12 cellular contexts compared by ENCODE assay signal in the genomic region with DNA sequence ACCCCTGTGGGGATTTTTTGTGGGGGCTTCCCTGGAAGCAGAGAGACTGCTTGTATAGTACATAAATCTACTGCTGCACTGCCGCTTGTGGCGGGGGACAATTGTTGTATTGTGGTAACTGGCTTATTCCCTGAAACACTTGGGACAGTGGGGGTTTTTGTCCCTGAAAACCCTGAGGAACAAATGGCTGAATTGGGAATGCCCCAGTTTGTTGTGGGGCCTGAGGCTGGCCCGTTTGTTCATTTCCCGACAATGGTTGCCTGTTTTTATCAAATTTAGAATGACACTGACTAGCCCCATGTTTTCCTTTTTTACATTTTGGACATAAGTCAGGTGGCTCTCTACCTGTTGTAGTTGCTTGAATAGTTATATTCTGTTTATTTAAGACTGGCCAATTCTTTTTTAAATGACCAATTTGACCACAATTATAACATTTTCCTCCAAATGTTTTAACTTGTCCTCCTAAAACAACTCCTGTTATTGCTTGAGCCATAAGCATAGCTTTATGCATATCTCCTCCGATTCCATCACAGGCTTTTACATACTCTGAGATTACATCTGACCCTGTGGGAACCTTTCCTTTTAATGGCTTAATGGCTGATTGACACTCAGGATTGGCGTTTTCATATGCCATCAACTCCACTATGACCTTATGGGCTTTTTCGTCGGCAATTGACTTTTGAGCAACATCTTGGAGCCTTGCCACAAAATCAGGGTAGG. TPM values are rescaled to one million over a fixed set of nuclear protein-coding genes. Genes with fewer than 3 reads are reported as not detected.
A peak's percentile ranks its signal among the peaks of the same experiment; 100 is the strongest.
DNase-seq lines count a peak whose midpoint lies in the region; ATAC-seq and TF ChIP-seq lines count a peak whose summit lies in the region.
"Not testable (repeated sequence)": the region's sequence is repeated elsewhere in the genome, so short reads cannot be mapped to it uniquely, and the experiment has no call there.
"Had no signal": no experiment of that assay in that cellular context is flagged by ENCODE, and none has a peak within 500 bp of the region (broad histone marks: within the 10 kb centered on the region; RNA-seq: fewer than 3 reads in every experiment).

No MANE protein-coding gene starts in this region.

- peaks cover 13% of the 10 kb centered on the region for H3K9me3 ChIP-seq in iPS-18c (ENCODE audit: control insufficient read depth, insufficient read depth, low read length)

- not testable (repeated sequence) for H3K36me3 ChIP-seq in H7 (replicated peaks; ENCODE audit: control insufficient read depth, insufficient read depth, low read length)

- H3K4me3 Mint-ChIP-seq in WTC11 = peak overlapping the region; percentile 52; the same call in 1 of the 2 replicates

- H3K4me1 Mint-ChIP-seq in WTC11 = peaks cover 68% of the 10 kb centered on the region

- H3K27ac Mint-ChIP-seq in WTC11 = peak overlapping the region; percentile 95; the same call in 1 of the 2 replicates

- H3K4me3 ChIP-seq in H7 (ENCODE audit: insufficient read depth, low read depth, low read length) (peak overlapping the region; percentile 24; the same call in 1 of the 2 replicates), iPS-18c (ENCODE audit: insufficient read depth, low read depth, low read length) (peak overlapping the region; percentile 36)
- H3K4me3 ChIP-seq in dorsolateral prefrontal cortex = not testable (repeated sequence)

- not testable (repeated sequence) for DNase-seq in H7; HEK293T (ENCODE audit: extremely low spot score); WTC11 (ENCODE audit: low spot score)
- DNase-seq in dorsolateral prefrontal cortex (peak in 1 of 10 donors; percentile 21), midbrain (lab: John Stamatoyannopoulos, UW) (peak; percentile 51), substantia nigra (lab: John Stamatoyannopoulos, UW) (peak in 12 of 49 donors; percentile 3 to 36 (median 11))

- H3K27ac ChIP-seq in dorsolateral prefrontal cortex (peak overlapping the region in 48 of 59 donors; percentile 2 to 95 (median 71)), substantia nigra (ENCODE audit: low read depth, low read length, poor library complexity, severe bottlenecking) (peak overlapping the region; percentile 70)

- intact Hi-C loops in dorsolateral prefrontal cortex (cut with DNase I) = not testable (repeated sequence)

- H3K36me3 Mint-ChIP-seq in WTC11 = peaks cover 49% of the 10 kb centered on the region

- peaks cover 28% of the 10 kb centered on the region for H3K9me3 Mint-ChIP-seq in WTC11

- not testable (repeated sequence) for H3K27me3 Mint-ChIP-seq in WTC11 (ENCODE audit: low read depth)

- not testable (repeated sequence) for ATAC-seq in WTC11

- POLR2A ChIA-PET in HEK293T (lab: Yijun Ruan, JAX); WTC11 (lab: Charles Lee): not testable (repeated sequence)

- CTCF ChIA-PET in HEK293T (lab: Yijun Ruan, JAX) = not testable (repeated sequence)
- CTCF ChIA-PET in WTC11 (lab: Charles Lee) = interaction anchor here (0.8 kb wide), 1 partner anchor 37 kb away, joined by 3 read pairs; no protein-coding TSS in a partner anchor

- H3K27me3 ChIP-seq in H7 (ENCODE audit: control insufficient read depth, insufficient read depth, low read length); dorsolateral prefrontal cortex: not testable (repeated sequence)

- not testable (repeated sequence) for TF ChIP-seq CTCF in WTC11 (IDR thresholded peaks at IDR 0.05)
- TF ChIP-seq CTCF in dorsolateral prefrontal cortex (IDR thresholded peaks at IDR 0.05 in 54 of 56, conservative IDR thresholded peaks at IDR 0.05 in 2 of 56; ENCODE audit: low read depth in 1 of 56, partially characterized antibody in 56 of 56) = peak in 1 of 56 donors; percentile 23

TF ChIP-seq in HEK293T, 16 proteins besides CTCF, POLR2A, EP300 and RAD21:
- peak; percentile 57 for TF ChIP-seq PKNOX1 (IDR thresholded peaks at IDR 0.05)

RNA-seq across cellular contexts. Expression of gene TREH, which starts 47.7 kb away (rescaled TPM):
- total RNA-seq in H7 (2014; rRNA removed; shearing (Covaris generic)) = not detected in 2 replicates
- total RNA-seq in WTC11 (2021) (0.09 TPM in 1 of 3 replicates, not detected in the others), dorsolateral prefrontal cortex (not detected)
- total RNA-seq: A172; A673; CD4-positive, alpha-beta memory T cell; Daoy; H1 had no signal
